Comparison of ENCODE assay signal across 19 cellular contexts in genomic region chr5:64532657-64533056, GRCh38. TPM values are rescaled to one million over a fixed set of nuclear protein-coding genes. Genes with fewer than 3 reads are reported as not detected.
"Had no signal": no experiment of that assay in that cellular context is flagged by ENCODE, and none has a peak within 500 bp of the region (broad histone marks: within the 10 kb centered on the region; RNA-seq: fewer than 3 reads in every experiment).

No MANE protein-coding gene starts in this region.

- ATAC-seq: activated naive CD4-positive, alpha-beta T cell treated with anti-CD3 and anti-CD28 coated beads, Interleukin-2, amount 50 U/mL, for 72 hours; esophagus mucosa; gastroesophageal sphincter; heart left ventricle; naive thymus-derived CD4-positive, alpha-beta T cell; sciatic nerve had no signal

- H3K36me3 ChIP-seq: adrenal gland, gastroesophageal sphincter, heart left ventricle, ovary, stomach had no signal

- H3K27ac ChIP-seq: adrenal gland, gastroesophageal sphincter, heart left ventricle, ovary had no signal

- H3K9me3 ChIP-seq: adrenal gland, gastroesophageal sphincter, heart left ventricle, ovary, stomach had no signal

- H3K27me3 ChIP-seq: adrenal gland, gastroesophageal sphincter, heart left ventricle, ovary, stomach had no signal

- DNase-seq: activated CD4-positive, alpha-beta memory T cell treated with anti-CD3 and anti-CD28 coated beads for 36 hours; activated CD4-positive, alpha-beta T cell treated with anti-CD3 and anti-CD28 coated beads for 4 hours; activated gamma-delta T cell treated with Interleukin-2 at 50 U/mL for 16 hours; activated T-cell treated with anti-CD3 and anti-CD28 coated beads for 4 hours; adrenal gland; effector CD4-positive, alpha-beta T cell; heart left ventricle; immature natural killer cell; mesenchymal stem cell; naive thymus-derived CD4-positive, alpha-beta T cell; stimulated activated CD4-positive, alpha-beta T cell treated with anti-CD3 and anti-CD28 coated beads, Interleukin-4, amount 100 ng/mL, for 1 hour; stomach had no signal

- H3K4me2 ChIP-seq: smooth muscle cell had no signal

- H3K4me3 ChIP-seq: adrenal gland, gastroesophageal sphincter, heart left ventricle, ovary, smooth muscle cell, stomach had no signal

RNA-seq across cellular contexts. Expression of gene RGS7BP, which starts 26.8 kb away (rescaled TPM):
- total RNA-seq: activated CD4-positive, alpha-beta memory T cell treated with anti-CD3 and anti-CD28 coated beads for 36 hours; activated naive CD4-positive, alpha-beta T cell treated with anti-CD3 and anti-CD28 coated beads, Interleukin-2, amount 50 U/mL, for 72 hours; activated T-helper 1 cell treated with anti-CD3 and anti-CD28 coated beads, Interleukin-12 subunit alpha, Interleukin-12 subunit beta, Interleukin-2, Interleukin-4 antibody, amounts not matched to agents 30 ng/mL and 10 ng/mL and 1 ng/mL, durations not matched to agents 14 hours and 24 hours and 36 hours; naive thymus-derived CD4-positive, alpha-beta T cell; smooth muscle cell had no signal
- polyA plus RNA-seq: immature natural killer cell; naive thymus-derived CD4-positive, alpha-beta T cell; smooth muscle cell had no signal
